Comparison of ENCODE assay signal across 14 cellular contexts in genomic region chr18:57747809-57748680, GRCh38. TPM values are rescaled to one million over a fixed set of nuclear protein-coding genes. Genes with fewer than 3 reads are reported as not detected.
A peak's percentile ranks its signal among the peaks of the same experiment; 100 is the strongest.
DNase-seq lines count a peak whose midpoint lies in the region; ATAC-seq and TF ChIP-seq lines count a peak whose summit lies in the region.
"Had no signal": no experiment of that assay in that cellular context is flagged by ENCODE, and none has a peak within 500 bp of the region (broad histone marks: within the 10 kb centered on the region; RNA-seq: fewer than 3 reads in every experiment).

No MANE protein-coding gene starts in this region.

- H3K9me3 Mint-ChIP-seq in activated B cell treated with CpG ODN at 0.5 μM for 24 hours, result no peaks in the 10 kb centered on the region
- H3K9me3 Mint-ChIP-seq: activated naive CD4-positive, alpha-beta T cell treated with anti-CD3 and anti-CD28 coated beads, Interleukin-2, amount 50 U/mL, for 24 hours; dendritic cell treated with granulocyte-macrophage colony-stimulating factor and Interleukin-4, amounts not matched to agents 40 ng/mL and 50 ng/mL, for 4 days had no signal

- no peak overlapping the region for H3K4me2 ChIP-seq in osteoblast (ENCODE audit: insufficient read depth, low read length)

- H3K4me1 ChIP-seq in osteoblast (ENCODE audit: insufficient read depth, low read length), result peaks cover 55% of the 10 kb centered on the region
- H3K4me1 ChIP-seq in testis, result no peaks in the 10 kb centered on the region
- H3K4me1 ChIP-seq: SJCRH30 had no signal

- TF ChIP-seq CTCF in activated B cell treated with CpG ODN at 0.5 μM for 24 hours (IDR thresholded peaks at IDR 0.05), result no peak
- TF ChIP-seq CTCF in osteoblast (IDR thresholded peaks at IDR 0.05; ENCODE audit: extremely low read depth, low read depth, low read length), result no peak
- no peak for TF ChIP-seq CTCF in testis (IDR thresholded peaks at IDR 0.05)

- no peak overlapping the region for H3K4me3 ChIP-seq in osteoblast (ENCODE audit: insufficient read depth, low read length)
- H3K4me3 ChIP-seq in testis, result no peak overlapping the region
- H3K4me3 ChIP-seq: SJCRH30 had no signal

- H3K79me2 ChIP-seq in osteoblast (ENCODE audit: insufficient read depth, low read length), result peaks cover 94% of the 10 kb centered on the region

- H3K27me3 Mint-ChIP-seq in activated B cell treated with CpG ODN at 0.5 μM for 24 hours, result no peaks in the 10 kb centered on the region
- H3K27me3 Mint-ChIP-seq: activated naive CD4-positive, alpha-beta T cell treated with anti-CD3 and anti-CD28 coated beads, Interleukin-2, amount 50 U/mL, for 24 hours; CD8-positive, alpha-beta memory T cell; dendritic cell treated with granulocyte-macrophage colony-stimulating factor and Interleukin-4, amounts not matched to agents 40 ng/mL and 50 ng/mL, for 4 days had no signal

- peak; percentile 7 for ATAC-seq in GM18520 (IDR thresholded peaks at IDR 0.05; ENCODE audit: unreplicated experiment)
- peak; percentile 10 for ATAC-seq in HG02870 (IDR thresholded peaks at IDR 0.05; ENCODE audit: unreplicated experiment)
- ATAC-seq in activated B cell treated with CpG ODN at 0.5 μM for 24 hours (ENCODE audit: low read depth), result no peak
- ATAC-seq in GM19324 (IDR thresholded peaks at IDR 0.05; ENCODE audit: low FRiP score, unreplicated experiment), result no peak
- no peak for ATAC-seq in GM19328 (IDR thresholded peaks at IDR 0.05; ENCODE audit: unreplicated experiment)

- H3K27me3 ChIP-seq in osteoblast (ENCODE audit: insufficient read depth, low read length), result no peaks in the 10 kb centered on the region
- H3K27me3 ChIP-seq in testis, result no peaks in the 10 kb centered on the region
- H3K27me3 ChIP-seq: SJCRH30 had no signal

- DNase-seq in activated B cell treated with CpG ODN at 0.5 μM for 24 hours (no peak), osteoblast (ENCODE audit: insufficient read length, low spot score, missing footprints) (no peak), testis (no peak), COLO668 (lab: John Stamatoyannopoulos, UW; ENCODE audit: unreplicated experiment) (no peak)
- DNase-seq: CD8-positive, alpha-beta memory T cell; NCI-H1694; SJCRH30 had no signal

- POLR2A ChIA-PET in activated B cell treated with CpG ODN at 0.5 μM for 24 hours (lab: Charles Lee), result interaction anchor here (0.6 to 1.9 kb wide), 4 partner anchors 90 to 927 kb away, joined by 3 to 7 read pairs (median 6); partner anchors contain the start of gene NARS1

- WGBS in testis, 2 donors, result 69 to 77% methylated on average over 5 of the region's 5 CpGs

- peaks cover 43% of the 10 kb centered on the region for H3K4me1 Mint-ChIP-seq in activated B cell treated with CpG ODN at 0.5 μM for 24 hours
- H3K4me1 Mint-ChIP-seq: activated naive CD4-positive, alpha-beta T cell treated with anti-CD3 and anti-CD28 coated beads, Interleukin-2, amount 50 U/mL, for 24 hours had no signal

- H3K4me3 Mint-ChIP-seq in activated B cell treated with CpG ODN at 0.5 μM for 24 hours, result peak overlapping the region; percentile 56
- H3K4me3 Mint-ChIP-seq: activated naive CD4-positive, alpha-beta T cell treated with anti-CD3 and anti-CD28 coated beads, Interleukin-2, amount 50 U/mL, for 24 hours; CD8-positive, alpha-beta memory T cell; dendritic cell treated with granulocyte-macrophage colony-stimulating factor and Interleukin-4, amounts not matched to agents 40 ng/mL and 50 ng/mL, for 4 days had no signal

- no peak for TF ChIP-seq POLR2A in testis (IDR thresholded peaks at IDR 0.05)

- no peak overlapping the region for H2AFZ ChIP-seq in osteoblast (ENCODE audit: low read length)

- intact Hi-C loops in activated B cell treated with CpG ODN at 0.5 μM for 24 hours (cut with micrococcal nuclease) (loop anchor here (2.0 kb wide), 2 partner anchors 91 to 117 kb away; no protein-coding TSS in a partner anchor), testis (cut with DNase I; ENCODE audit: low total_unique reads) (no loop called here)

- H3K36me3 ChIP-seq in osteoblast (ENCODE audit: insufficient read depth, low read length), result peaks cover 26% of the 10 kb centered on the region
- H3K36me3 ChIP-seq in testis (ENCODE audit: low read depth, missing control alignments), result no peaks in the 10 kb centered on the region
- H3K36me3 ChIP-seq: SJCRH30 had no signal

- peaks cover 13% of the 10 kb centered on the region for H4K20me1 ChIP-seq in osteoblast (ENCODE audit: insufficient read depth, low read length)

- peak overlapping the region; percentile 69 for H3K27ac Mint-ChIP-seq in activated B cell treated with CpG ODN at 0.5 μM for 24 hours
- H3K27ac Mint-ChIP-seq: activated naive CD4-positive, alpha-beta T cell treated with anti-CD3 and anti-CD28 coated beads, Interleukin-2, amount 50 U/mL, for 24 hours had no signal

- no peaks in the 10 kb centered on the region for H3K9me3 ChIP-seq in osteoblast (ENCODE audit: low read depth, low read length)
- H3K9me3 ChIP-seq in testis, result no peaks in the 10 kb centered on the region
- H3K9me3 ChIP-seq: SJCRH30 had no signal

- H3K36me3 Mint-ChIP-seq in activated B cell treated with CpG ODN at 0.5 μM for 24 hours (ENCODE audit: low read depth), result no peaks in the 10 kb centered on the region
- H3K36me3 Mint-ChIP-seq: activated naive CD4-positive, alpha-beta T cell treated with anti-CD3 and anti-CD28 coated beads, Interleukin-2, amount 50 U/mL, for 24 hours had no signal

- CTCF ChIA-PET in activated B cell treated with CpG ODN at 0.5 μM for 24 hours (lab: Charles Lee), result interaction anchor here (0.8 to 1.3 kb wide), 3 partner anchors 10 to 1435 kb away, joined by 3 to 5 read pairs (median 3); no protein-coding TSS in a partner anchor

- peak overlapping the region; percentile 53 for H3K27ac ChIP-seq in osteoblast (ENCODE audit: low read depth, low read length)
- H3K27ac ChIP-seq in testis, result no peak overlapping the region
- H3K27ac ChIP-seq: SJCRH30 had no signal

RNA-seq across cellular contexts. Expression of gene ATP8B1, which starts 55.1 kb away (rescaled TPM):
- total RNA-seq in activated B cell treated with CpG ODN at 0.5 μM for 24 hours (0.42 and 0.69 TPM in 2 replicates), osteoblast (41.5 and 46.7 TPM in 2 replicates), testis (1 to 10 TPM; 1.6 to 1.7 TPM)
- 3.0 TPM for polyA plus RNA-seq in testis (ENCODE audit: insufficient read depth, low read depth, low replicate concordance)
- total RNA-seq: CD8-positive, alpha-beta memory T cell; mononuclear cell; SJCRH30 had no signal
- polyA plus RNA-seq: CD8-positive, alpha-beta memory T cell had no signal

Comparison
In these comparisons a context has a peak if more than half of its experiments do, and no peak if none do; other contexts are left out.
1. ATAC-seq: peak in GM18520 (single experiment) and HG02870 (single experiment); none in activated B cell treated with CpG ODN at 0.5 μM for 24 hours (single experiment), GM19324 (single experiment) and GM19328 (single experiment).
2. RNA of gene ATP8B1, which starts 55.1 kb away (total RNA-seq): 41.5 to 46.7 TPM in osteoblast; 1.6 to 1.7 TPM in testis and 0.42 to 0.69 TPM in activated B cell treated with CpG ODN at 0.5 μM for 24 hours; every median in the first group is over 10 times any median in the second.